In genomic region chr17:77555741-77556291, GRCh38 we compare ENCODE assay signal across 10 cellular contexts.
A peak's percentile ranks its signal among the peaks of the same experiment; 100 is the strongest.
DNase-seq lines count a peak whose midpoint lies in the region; ATAC-seq and TF ChIP-seq lines count a peak whose summit lies in the region.
"Had no signal": no experiment of that assay in that cellular context is flagged by ENCODE, and none has a peak within 500 bp of the region (broad histone marks: within the 10 kb centered on the region; RNA-seq: fewer than 3 reads in every experiment).

No MANE protein-coding gene starts in this region.

- peaks cover 0 to 5% of the 10 kb centered on the region in 2 donors for H3K36me3 ChIP-seq in gastroesophageal sphincter
- no peaks in the 10 kb centered on the region for H3K36me3 ChIP-seq in stomach
- H3K36me3 ChIP-seq: breast epithelium had no signal

- TF ChIP-seq CTCF in gastroesophageal sphincter (IDR thresholded peaks at IDR 0.05) (no peak), stomach (IDR thresholded peaks at IDR 0.05) (no peak)

- no peak for TF ChIP-seq EP300 in gastroesophageal sphincter (IDR thresholded peaks at IDR 0.05)
- no peak for TF ChIP-seq EP300 in stomach (IDR thresholded peaks at IDR 0.05)

- no peaks in the 10 kb centered on the region for H3K36me3 Mint-ChIP-seq in activated T-cell treated with anti-CD3 and anti-CD28 coated beads, Interleukin-2, amount 50 U/mL, for 4 hours (ENCODE audit: insufficient read depth)

- intact Hi-C loops in stomach (cut with DNase I; ENCODE audit: low total_unique reads): no loop called here

- H3K9me3 Mint-ChIP-seq in activated T-cell treated with anti-CD3 and anti-CD28 coated beads, Interleukin-2, amount 50 U/mL, for 4 hours: no peaks in the 10 kb centered on the region

- ATAC-seq in gastroesophageal sphincter (peak; percentile 53), HG02938 (IDR thresholded peaks at IDR 0.05; ENCODE audit: unreplicated experiment) (no peak)
- no peak for ATAC-seq in activated T-cell treated with anti-CD3 and anti-CD28 coated beads, Interleukin-2, amount 50 U/mL, for 4 hours

- H3K27me3 ChIP-seq in gastroesophageal sphincter: no peaks in the 10 kb centered on the region
- H3K27me3 ChIP-seq in stomach: peaks cover 0 to 28% (median 24%) of the 10 kb centered on the region in 3 donors

- H3K4me3 ChIP-seq in Jurkat, Clone E6-1 (ENCODE audit: low read length): no peak overlapping the region
- H3K4me3 ChIP-seq in gastroesophageal sphincter: peak overlapping the region in 1 of 2 donors; percentile 19
- H3K4me3 ChIP-seq in stomach: no peak overlapping the region
- H3K4me3 ChIP-seq: breast epithelium had no signal

- peak; percentile 56 for DNase-seq in Jurkat, Clone E6-1 (ENCODE audit: low read depth, low spot score)
- peak; percentile 63 for DNase-seq in NCI-H748 treated with DMSO at 0.1 percent for 48 hours (lab: John Stamatoyannopoulos, UW)
- peak; percentile 80 for DNase-seq in retina
- no peak for DNase-seq in activated T-cell treated with anti-CD3 and anti-CD28 coated beads, Interleukin-2, amount 50 U/mL, for 4 hours
- DNase-seq in stomach: no peak
- DNase-seq in GF-D8 (lab: John Stamatoyannopoulos, UW): no peak
- DNase-seq: GDM1 had no signal

- H3K27me3 Mint-ChIP-seq in activated T-cell treated with anti-CD3 and anti-CD28 coated beads, Interleukin-2, amount 50 U/mL, for 4 hours (ENCODE audit: low read depth): peaks cover 11% of the 10 kb centered on the region

- H3K9me3 ChIP-seq in gastroesophageal sphincter (no peaks in the 10 kb centered on the region), stomach (no peaks in the 10 kb centered on the region)
- H3K9me3 ChIP-seq: breast epithelium had no signal

- H3K4me1 ChIP-seq in gastroesophageal sphincter (peaks cover 0 to 39% (median 0%) of the 10 kb centered on the region in 3 donors), stomach (peaks cover 0 to 12% (median 9%) of the 10 kb centered on the region in 4 donors)
- H3K4me1 ChIP-seq: breast epithelium had no signal

- WGBS in gastroesophageal sphincter (ENCODE audit: low coverage in 1 of 2), 2 donors: 4% methylated on average over 5 of the region's 11 CpGs; no CpG with 5 or more reads in 1 of the 2 donors
- WGBS in stomach, 5 donors: 19 to 31% (median 24%) methylated on average over 10 to 11 of the region's 11 CpGs

- H3K27ac ChIP-seq in gastroesophageal sphincter: peak overlapping the region; percentile 40 to 80 (median 60)
- H3K27ac ChIP-seq in stomach: no peak overlapping the region
- H3K27ac ChIP-seq: breast epithelium had no signal

- no peak overlapping the region for H3K4me3 Mint-ChIP-seq in activated T-cell treated with anti-CD3 and anti-CD28 coated beads, Interleukin-2, amount 50 U/mL, for 4 hours

- no peaks in the 10 kb centered on the region for H3K4me1 Mint-ChIP-seq in activated T-cell treated with anti-CD3 and anti-CD28 coated beads, Interleukin-2, amount 50 U/mL, for 4 hours (ENCODE audit: low read depth)

- TF ChIP-seq POLR2A in gastroesophageal sphincter (IDR thresholded peaks at IDR 0.05): no peak
- TF ChIP-seq POLR2A in stomach (IDR thresholded peaks at IDR 0.05): no peak

Comparison
In these comparisons a context has a peak if more than half of its experiments do, and no peak if none do; other contexts are left out.
1. DNase-seq: peak in Jurkat, Clone E6-1 (single experiment), NCI-H748 treated with DMSO at 0.1 percent for 48 hours (single experiment) and retina (single experiment); none in activated T-cell treated with anti-CD3 and anti-CD28 coated beads, Interleukin-2, amount 50 U/mL, for 4 hours (single experiment), stomach (single experiment) and GF-D8 (single experiment).
2. H3K27ac ChIP-seq: peak in gastroesophageal sphincter (4 of 4); none in stomach (0 of 5).